ENCODE assay signal across 17 cellular contexts in the genomic region with DNA sequence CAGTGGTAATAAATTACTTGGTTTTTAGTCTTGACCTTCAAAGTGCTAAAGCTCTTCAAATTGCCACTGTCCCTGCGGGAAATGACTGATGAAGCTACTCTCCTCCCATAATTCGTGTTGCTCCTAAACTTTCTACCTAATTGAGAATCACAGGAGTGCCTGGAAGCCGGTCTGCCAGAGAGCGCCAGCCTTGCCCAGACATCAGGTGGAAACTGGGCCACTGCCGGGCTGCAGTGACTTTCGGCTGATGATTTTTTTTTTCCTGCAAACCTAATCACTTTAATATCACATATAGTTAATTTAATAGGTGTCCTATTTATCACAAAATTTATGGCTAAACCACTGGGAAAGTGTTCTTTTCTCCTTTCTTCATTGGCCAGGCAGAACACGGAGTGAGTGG. TPM values are rescaled to one million over a fixed set of nuclear protein-coding genes. Genes with fewer than 3 reads are reported as not detected.
DNase-seq lines count a peak whose midpoint lies in the region; ATAC-seq and TF ChIP-seq lines count a peak whose summit lies in the region.
"Had no signal": no experiment of that assay in that cellular context is flagged by ENCODE, and none has a peak within 500 bp of the region (broad histone marks: within the 10 kb centered on the region; RNA-seq: fewer than 3 reads in every experiment).

No MANE protein-coding gene starts in this region.

- TF ChIP-seq EP300 in suprapubic skin (IDR thresholded peaks at IDR 0.05), result no peak

- H3K27ac Mint-ChIP-seq in nephron progenitor cell, result no peak overlapping the region
- H3K27ac Mint-ChIP-seq in T-helper 17 cell, result no peak overlapping the region
- H3K27ac Mint-ChIP-seq: CD8-positive, alpha-beta memory T cell; H9; HFFc6 had no signal

- intact Hi-C loops in OCI-LY7 (cut with micrococcal nuclease; ENCODE audit: unreplicated experiment), result no loop called here

- TF ChIP-seq POLR2A in suprapubic skin (IDR thresholded peaks at IDR 0.05), result no peak

- H3K36me3 Mint-ChIP-seq in nephron progenitor cell (ENCODE audit: low read depth) (no peaks in the 10 kb centered on the region), T-helper 17 cell (ENCODE audit: low read depth) (no peaks in the 10 kb centered on the region)
- H3K36me3 Mint-ChIP-seq: IgD-negative memory B cell had no signal

- no peak overlapping the region for H3K4me3 ChIP-seq in suprapubic skin
- no peak overlapping the region for H3K4me3 ChIP-seq in OCI-LY7 (ENCODE audit: low read depth, low read length, poor library complexity, severe bottlenecking)
- H3K4me3 ChIP-seq: BLaER1 had no signal

- no TSS peak for BruUV-seq in OCI-LY7 (replicated peaks; lab: Mats Ljungman, UMichigan)

- ATAC-seq in T-helper 17 cell, result no peak

- H3K9me3 Mint-ChIP-seq in nephron progenitor cell, result peaks cover 25% of the 10 kb centered on the region

- 87% methylated on average over 7 of the region's 7 CpGs for WGBS in suprapubic skin

- H3K4me1 ChIP-seq in suprapubic skin (no peaks in the 10 kb centered on the region), OCI-LY7 (ENCODE audit: insufficient read depth, low read length, poor library complexity, severe bottlenecking) (no peaks in the 10 kb centered on the region)
- H3K4me1 ChIP-seq: BLaER1 had no signal

- DNase-seq in GM13976 (ENCODE audit: low spot score) (peak; percentile 5), HEK293T (ENCODE audit: extremely low spot score) (no peak), nephron progenitor cell (no peak), suprapubic skin (ENCODE audit: low spot score in 2 of 2) (peak; percentile 11 to 43), OCI-LY7 (ENCODE audit: low spot score) (no peak), NCI-H2171 treated with DMSO at 0.1 percent for 48 hours (lab: John Stamatoyannopoulos, UW) (no peak), T-helper 17 cell (no peak)
- DNase-seq: 8988T; AML-193; CD8-positive, alpha-beta memory T cell; DMS53; GF-D8; GM23248; HFFc6 had no signal

- TF ChIP-seq CTCF in GM13976 (IDR thresholded peaks at IDR 0.05; ENCODE audit: borderline replicate concordance, control extremely low read depth, extremely low read depth, insufficient read depth, missing control alignments), result no peak
- TF ChIP-seq CTCF in nephron progenitor cell (IDR thresholded peaks at IDR 0.05), result no peak
- TF ChIP-seq CTCF in suprapubic skin (IDR thresholded peaks at IDR 0.05), result no peak
- no peak for TF ChIP-seq CTCF in OCI-LY7 (conservative IDR thresholded peaks at IDR 0.05; ENCODE audit: low read length)

- in situ Hi-C loops in GM13976 (cut with MboI; ENCODE audit: low sequenced_read_pairs, unreplicated experiment), result no loop called here

- peaks cover 61% of the 10 kb centered on the region for H3K27me3 ChIP-seq in suprapubic skin
- H3K27me3 ChIP-seq: BLaER1 had no signal

- H3K27me3 Mint-ChIP-seq in nephron progenitor cell (ENCODE audit: low read depth, poor library complexity) (peaks cover 58% of the 10 kb centered on the region), T-helper 17 cell (peaks cover 58% of the 10 kb centered on the region)

- peaks cover 4% of the 10 kb centered on the region for H3K9me3 ChIP-seq in suprapubic skin
- H3K9me3 ChIP-seq in OCI-LY7 (ENCODE audit: low read length), result no peaks in the 10 kb centered on the region
- H3K9me3 ChIP-seq in T-helper 17 cell (ENCODE audit: control insufficient read depth, low read length, poor library complexity, severe bottlenecking), result no peaks in the 10 kb centered on the region

- H3K27ac ChIP-seq in suprapubic skin (no peak overlapping the region), OCI-LY7 (ENCODE audit: low read depth, low read length, poor library complexity, severe bottlenecking) (no peak overlapping the region)
- H3K27ac ChIP-seq: BLaER1, GM23248 had no signal

- no peaks in the 10 kb centered on the region for H3K9me2 ChIP-seq in OCI-LY7 (ENCODE audit: insufficient read depth, low read length)

- no peaks in the 10 kb centered on the region for H4K20me1 ChIP-seq in OCI-LY7 (ENCODE audit: insufficient read depth, low read length)
- H4K20me1 ChIP-seq: BLaER1 had no signal

- CTCF ChIA-PET in HEK293T (lab: Yijun Ruan, JAX), result interaction anchor here (0.5 to 0.8 kb wide), 3 partner anchors 49 to 173 kb away, joined by 3 to 5 read pairs (median 4); no protein-coding TSS in a partner anchor
- CTCF ChIA-PET in OCI-LY7 (lab: Charles Lee; ENCODE audit: unreplicated experiment), result no interaction called here

- H3K4me2 ChIP-seq in OCI-LY7 (ENCODE audit: low read length), result no peak overlapping the region
- H3K4me2 ChIP-seq: BLaER1 had no signal

- H3K4me1 Mint-ChIP-seq in nephron progenitor cell (peaks cover 27% of the 10 kb centered on the region), T-helper 17 cell (no peaks in the 10 kb centered on the region)
- H3K4me1 Mint-ChIP-seq: CD8-positive, alpha-beta memory T cell had no signal

- no peaks in the 10 kb centered on the region for H3K36me3 ChIP-seq in suprapubic skin
- no peaks in the 10 kb centered on the region for H3K36me3 ChIP-seq in OCI-LY7 (ENCODE audit: insufficient read depth, low read length)
- H3K36me3 ChIP-seq: BLaER1 had no signal

- no peaks in the 10 kb centered on the region for H3K79me2 ChIP-seq in OCI-LY7 (ENCODE audit: insufficient read depth, low read depth, low read length)

- POLR2A ChIA-PET in HEK293T (lab: Yijun Ruan, JAX) (interaction anchor here (0.6 kb wide), 1 partner anchor 247 kb away, joined by 3 read pairs; no protein-coding TSS in a partner anchor), OCI-LY7 (lab: Charles Lee) (interaction anchor here (0.7 kb wide), 1 partner anchor 33 kb away, joined by 3 read pairs; no protein-coding TSS in a partner anchor)

- H2AFZ ChIP-seq in OCI-LY7 (ENCODE audit: low read length), result no peak overlapping the region

- H3K4me3 Mint-ChIP-seq in nephron progenitor cell, result peak overlapping the region; percentile 41
- H3K4me3 Mint-ChIP-seq in T-helper 17 cell, result no peak overlapping the region
- H3K4me3 Mint-ChIP-seq: CD8-positive, alpha-beta memory T cell; HFFc6; IgD-negative memory B cell had no signal

TF ChIP-seq in HEK293T, 16 proteins besides CTCF, POLR2A, EP300 and RAD21:
- TF ChIP-seq NFRKB (IDR thresholded peaks at IDR 0.05) (no peak), FOXA1 (IDR thresholded peaks at IDR 0.05) (no peak), BHLHE40 (IDR thresholded peaks at IDR 0.05; ENCODE audit: borderline replicate concordance) (no peak), TARDBP (IDR thresholded peaks at IDR 0.05) (no peak)
- TF ChIP-seq, protein P1, sequence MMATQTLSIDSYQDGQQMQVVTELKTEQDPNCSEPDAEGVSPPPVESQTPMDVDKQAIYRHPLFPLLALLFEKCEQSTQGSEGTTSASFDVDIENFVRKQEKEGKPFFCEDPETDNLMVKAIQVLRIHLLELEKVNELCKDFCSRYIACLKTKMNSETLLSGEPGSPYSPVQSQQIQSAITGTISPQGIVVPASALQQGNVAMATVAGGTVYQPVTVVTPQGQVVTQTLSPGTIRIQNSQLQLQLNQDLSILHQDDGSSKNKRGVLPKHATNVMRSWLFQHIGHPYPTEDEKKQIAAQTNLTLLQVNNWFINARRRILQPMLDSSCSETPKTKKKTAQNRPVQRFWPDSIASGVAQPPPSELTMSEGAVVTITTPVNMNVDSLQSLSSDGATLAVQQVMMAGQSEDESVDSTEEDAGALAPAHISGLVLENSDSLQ (IDR thresholded peaks at IDR 0.05), result peak; percentile 54; the same call in 1 of the 2 replicates

RNA-seq across cellular contexts. Expression of gene UBE3C, which starts 59.6 kb away (rescaled TPM):
- 10 to 100 TPM; 66.2 to 88.1 (median 77.8) TPM for total RNA-seq in suprapubic skin
- total RNA-seq in OCI-LY7 (2014; rRNA removed; shearing (Covaris generic)), result 51.5 and 60.4 TPM in 2 replicates
- 60.0 and 66.1 TPM in 2 replicates for total RNA-seq in OCI-LY7 (2022)
- 10 to 100 TPM; 48.0 to 51.7 TPM for total RNA-seq in T-helper 17 cell

Comparison
In these comparisons a context has a peak if more than half of its experiments do, and no peak if none do; other contexts are left out.
1. DNase-seq: peak in GM13976 (single experiment) and suprapubic skin (2 of 2); none in HEK293T (single experiment), nephron progenitor cell (single experiment), OCI-LY7 (single experiment), NCI-H2171 treated with DMSO at 0.1 percent for 48 hours (single experiment) and T-helper 17 cell (0 of 3).